In genomic region chr11:82998697-82999096, GRCh38 we compare ENCODE assay signal across 16 cellular contexts.
"Had no signal": no experiment of that assay in that cellular context is flagged by ENCODE, and none has a peak within 500 bp of the region (broad histone marks: within the 10 kb centered on the region; RNA-seq: fewer than 3 reads in every experiment).

No MANE protein-coding gene starts in this region.

- H3K27ac ChIP-seq: cardiac muscle cell, epithelial cell of prostate, gastroesophageal sphincter, parathyroid adenoma, tibial artery had no signal

- H3K27me3 ChIP-seq: cardiac muscle cell, gastroesophageal sphincter, tibial artery had no signal

- H3K36me3 ChIP-seq: cardiac muscle cell, tibial artery had no signal

- H3K4me3 ChIP-seq: cardiac muscle cell, gastroesophageal sphincter, tibial artery had no signal

- H3K27me3 Mint-ChIP-seq: activated CD8-positive, alpha-beta T cell treated with anti-CD3 and anti-CD28 coated beads for 36 hours; naive thymus-derived CD4-positive, alpha-beta T cell had no signal

- ATAC-seq: gastroesophageal sphincter; naive thymus-derived CD4-positive, alpha-beta T cell had no signal

- H3K9ac ChIP-seq: parathyroid adenoma had no signal

- H3K9me3 Mint-ChIP-seq: activated CD8-positive, alpha-beta T cell treated with anti-CD3 and anti-CD28 coated beads for 36 hours; activated T-helper 1 cell treated with anti-CD3 and anti-CD28 coated beads, Interleukin-12 subunit alpha, Interleukin-12 subunit beta, Interleukin-2, Interleukin-4 antibody, amounts not matched to agents 30 ng/mL and 10 ng/mL and 1 ng/mL, durations not matched to agents 14 hours and 24 hours and 36 hours; naive thymus-derived CD4-positive, alpha-beta T cell had no signal

- H3K4me1 ChIP-seq: parathyroid adenoma had no signal

- DNase-seq: activated CD8-positive, alpha-beta memory T cell treated with anti-CD3 and anti-CD28 coated beads, Interleukin-2, amount 50 U/mL, for 4 hours; activated naive CD4-positive, alpha-beta T cell treated with Interleukin-2 at 50 U/mL for 16 hours; effector memory CD4-positive, alpha-beta T cell; kidney; midbrain; naive thymus-derived CD4-positive, alpha-beta T cell; retina; stimulated activated CD4-positive, alpha-beta T cell treated with anti-CD3 and anti-CD28 coated beads, Interleukin-4, amount 100 ng/mL, for 4 hours; T-helper 2 cell; tibial artery had no signal

- H2AFZ ChIP-seq: parathyroid adenoma had no signal

- H3K9me3 ChIP-seq: gastroesophageal sphincter, tibial artery had no signal

- H3K79me2 ChIP-seq: parathyroid adenoma had no signal

- H3K4me3 Mint-ChIP-seq: activated CD8-positive, alpha-beta T cell treated with anti-CD3 and anti-CD28 coated beads for 36 hours; activated T-helper 1 cell treated with anti-CD3 and anti-CD28 coated beads, Interleukin-12 subunit alpha, Interleukin-12 subunit beta, Interleukin-2, Interleukin-4 antibody, amounts not matched to agents 30 ng/mL and 10 ng/mL and 1 ng/mL, durations not matched to agents 14 hours and 24 hours and 36 hours; naive thymus-derived CD4-positive, alpha-beta T cell had no signal
